Comparison of ENCODE assay signal across 8 cellular contexts in genomic region chr22:40654522-40655167, GRCh38. TPM values are rescaled to one million over a fixed set of nuclear protein-coding genes. Genes with fewer than 3 reads are reported as not detected.
DNase-seq lines count a peak whose midpoint lies in the region; ATAC-seq and TF ChIP-seq lines count a peak whose summit lies in the region.

No MANE protein-coding gene starts in this region.

- H3K36me3 ChIP-seq in SJCRH30 (no peaks in the 10 kb centered on the region), osteoblast (ENCODE audit: insufficient read depth, low read length) (no peaks in the 10 kb centered on the region)

- TF ChIP-seq CTCF in fibroblast of pulmonary artery (IDR thresholded peaks at IDR 0.05; ENCODE audit: low read length, missing control alignments) (peak; percentile 15), osteoblast (IDR thresholded peaks at IDR 0.05; ENCODE audit: extremely low read depth, low read depth, low read length) (peak; percentile 35)

- peak overlapping the region; percentile 80 for H2AFZ ChIP-seq in osteoblast (ENCODE audit: low read length)

- ATAC-seq in GM21528 (IDR thresholded peaks at IDR 0.05; ENCODE audit: low FRiP score, unreplicated experiment) (no peak), HG03378 (IDR thresholded peaks at IDR 0.05; ENCODE audit: unreplicated experiment) (no peak)

- H3K9me3 ChIP-seq in SJCRH30 (replicated peaks) (no peaks in the 10 kb centered on the region), osteoblast (ENCODE audit: low read depth, low read length) (no peaks in the 10 kb centered on the region)

- H3K4me3 ChIP-seq in SJCRH30 (peak overlapping the region; percentile 7), fibroblast of pulmonary artery (replicated peaks; ENCODE audit: low read depth, low read length) (no peak overlapping the region), osteoblast (ENCODE audit: insufficient read depth, low read length) (no peak overlapping the region)

- H4K20me1 ChIP-seq in osteoblast (ENCODE audit: insufficient read depth, low read length) = no peaks in the 10 kb centered on the region

- H3K27me3 ChIP-seq in SJCRH30 (no peaks in the 10 kb centered on the region), osteoblast (ENCODE audit: insufficient read depth, low read length) (no peaks in the 10 kb centered on the region)

- DNase-seq in HCEC 1CT (peak; percentile 32), SJCRH30 (peak; percentile 80 to 89), fibroblast of pulmonary artery (ENCODE audit: low read depth) (peak; percentile 68), osteoblast (ENCODE audit: insufficient read length, low spot score, missing footprints) (peak; percentile 69), NCI-H774 (lab: John Stamatoyannopoulos, UW) (no peak)
- no peak for DNase-seq in activated CD8-positive, alpha-beta memory T cell treated with anti-CD3 and anti-CD28 coated beads, Interleukin-2, amount 50 U/mL, for 48 hours

- H3K4me1 ChIP-seq in SJCRH30 (peaks cover 32% of the 10 kb centered on the region), osteoblast (ENCODE audit: insufficient read depth, low read length) (peaks cover 35% of the 10 kb centered on the region)

- H3K27ac ChIP-seq in SJCRH30 (peak overlapping the region; percentile 72), osteoblast (ENCODE audit: low read depth, low read length) (peak overlapping the region; percentile 99)

- no peaks in the 10 kb centered on the region for H3K79me2 ChIP-seq in osteoblast (ENCODE audit: insufficient read depth, low read length)

- H3K4me2 ChIP-seq in osteoblast (ENCODE audit: insufficient read depth, low read length) = peak overlapping the region; percentile 52

RNA-seq across cellular contexts. Expression of gene MRTFA, which starts 18.1 kb away (rescaled TPM):
- 12.3 and 16.0 TPM in 2 replicates for total RNA-seq in SJCRH30 (2014; rRNA removed; shearing (Covaris generic))
- 29.8 and 34.0 TPM in 2 replicates for total RNA-seq in osteoblast

RNA-seq across cellular contexts. Expression of gene MCHR1, which starts 24.6 kb away (rescaled TPM):
- 11.2 and 12.0 TPM in 2 replicates for total RNA-seq in SJCRH30 (2014; rRNA removed; shearing (Covaris generic))
- 0.59 TPM in 1 of 2 replicates, not detected in the other for total RNA-seq in osteoblast

Comparison
In these comparisons a context has a peak if more than half of its experiments do, and no peak if none do; other contexts are left out.
1. DNase-seq: peak in HCEC 1CT (single experiment), SJCRH30 (2 of 2), fibroblast of pulmonary artery (single experiment) and osteoblast (single experiment); none in activated CD8-positive, alpha-beta memory T cell treated with anti-CD3 and anti-CD28 coated beads, Interleukin-2, amount 50 U/mL, for 48 hours (single experiment) and NCI-H774 (single experiment).